In the genomic region with DNA sequence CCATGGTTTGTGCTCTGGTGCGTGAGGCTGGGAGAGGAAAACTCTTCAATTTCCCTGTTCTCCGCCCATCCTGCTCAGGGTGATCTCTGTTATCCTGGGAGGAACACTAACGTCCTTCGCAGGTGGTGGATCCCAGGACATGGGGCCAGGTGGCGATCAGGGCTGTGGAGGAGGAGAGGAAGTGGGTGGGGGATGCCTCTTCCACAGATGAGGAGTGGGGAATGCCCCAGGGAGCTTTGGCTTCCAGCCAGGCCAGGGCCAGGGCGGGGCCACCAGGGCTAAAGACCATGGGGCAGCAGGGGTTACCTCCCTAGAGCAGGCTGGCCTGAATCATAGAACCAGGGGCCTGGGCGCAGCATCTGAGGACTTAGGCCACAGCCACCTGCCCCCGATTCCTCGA, we compare ENCODE assay signal across 21 cellular contexts. TPM values are rescaled to one million over a fixed set of nuclear protein-coding genes. Genes with fewer than 3 reads are reported as not detected.
"Had no signal": no experiment of that assay in that cellular context is flagged by ENCODE, and none has a peak within 500 bp of the region (broad histone marks: within the 10 kb centered on the region; RNA-seq: fewer than 3 reads in every experiment).

No MANE protein-coding gene starts in this region.

- H3K36me3 Mint-ChIP-seq: activated naive CD8-positive, alpha-beta T cell treated with anti-CD3 and anti-CD28 coated beads, Interleukin-2, amount 10 ng/mL, durations not matched to agents 7 days and 5 days; brain; naive thymus-derived CD8-positive, alpha-beta T cell; stimulated activated naive B cell treated with anti-CD40 and anti-IgM and Interleukin-4, amounts not matched to agents 10 μg/mL and 1 μg/mL and 100 μg/mL, for 72 hours had no signal

- H3K27ac Mint-ChIP-seq: activated naive CD8-positive, alpha-beta T cell treated with anti-CD3 and anti-CD28 coated beads, Interleukin-2, amount 10 ng/mL, durations not matched to agents 7 days and 5 days; brain; stimulated activated naive B cell treated with anti-CD40 and anti-IgM and Interleukin-4, amounts not matched to agents 10 μg/mL and 1 μg/mL and 100 μg/mL, for 72 hours had no signal

- ATAC-seq: gastrocnemius medialis; naive thymus-derived CD8-positive, alpha-beta T cell; stimulated activated naive B cell treated with anti-CD40 and anti-IgM and Interleukin-4, amounts not matched to agents 10 μg/mL and 1 μg/mL and 100 μg/mL, for 72 hours had no signal

- H3K4me3 Mint-ChIP-seq: activated naive CD8-positive, alpha-beta T cell treated with anti-CD3 and anti-CD28 coated beads, Interleukin-2, amount 10 ng/mL, durations not matched to agents 7 days and 5 days; brain; central memory CD8-positive, alpha-beta T cell; naive thymus-derived CD8-positive, alpha-beta T cell; stimulated activated naive B cell treated with anti-CD40 and anti-IgM and Interleukin-4, amounts not matched to agents 10 μg/mL and 1 μg/mL and 100 μg/mL, for 72 hours had no signal

- H3K9me3 ChIP-seq: gastrocnemius medialis, heart right ventricle, tibial artery, uterus had no signal

- DNase-seq: activated naive CD4-positive, alpha-beta T cell; activated naive CD8-positive, alpha-beta T cell treated with anti-CD3 and anti-CD28 coated beads, Interleukin-2, amount 10 ng/mL, durations not matched to agents 7 days and 5 days; activated T-cell treated with anti-CD3 and anti-CD28 coated beads for 4 hours; effector CD4-positive, alpha-beta T cell; gastrocnemius medialis; heart right ventricle; naive thymus-derived CD8-positive, alpha-beta T cell; posterior cingulate gyrus; retina; stimulated activated CD4-positive, alpha-beta T cell treated with anti-CD3 and anti-CD28 coated beads, Interleukin-15, amount 100 ng/mL, for 24 hours; stimulated activated CD4-positive, alpha-beta T cell treated with anti-CD3 and anti-CD28 coated beads, Interleukin-4, amount 100 ng/mL, for 1 hour; stimulated activated naive B cell treated with anti-CD40 and anti-IgM and Interleukin-4, amounts not matched to agents 10 μg/mL and 1 μg/mL and 100 μg/mL, for 72 hours; tibial artery; uterus had no signal

- H3K27me3 ChIP-seq: uterus had no signal

- H3K36me3 ChIP-seq: gastrocnemius medialis, heart right ventricle, tibial artery, uterus had no signal

- H3K9me3 Mint-ChIP-seq: activated naive CD8-positive, alpha-beta T cell treated with anti-CD3 and anti-CD28 coated beads, Interleukin-2, amount 10 ng/mL, durations not matched to agents 7 days and 5 days; central memory CD8-positive, alpha-beta T cell; naive thymus-derived CD8-positive, alpha-beta T cell; stimulated activated naive B cell treated with anti-CD40 and anti-IgM and Interleukin-4, amounts not matched to agents 10 μg/mL and 1 μg/mL and 100 μg/mL, for 72 hours had no signal

- H3K4me1 ChIP-seq: gastrocnemius medialis, tibial artery, uterus had no signal

- H3K27ac ChIP-seq: coronary artery, gastrocnemius medialis, heart right ventricle, tibial artery, uterus had no signal

- H3K4me1 Mint-ChIP-seq: activated naive CD8-positive, alpha-beta T cell treated with anti-CD3 and anti-CD28 coated beads, Interleukin-2, amount 10 ng/mL, durations not matched to agents 7 days and 5 days; central memory CD8-positive, alpha-beta T cell; stimulated activated naive B cell treated with anti-CD40 and anti-IgM and Interleukin-4, amounts not matched to agents 10 μg/mL and 1 μg/mL and 100 μg/mL, for 72 hours had no signal

- H3K4me3 ChIP-seq: coronary artery, gastrocnemius medialis, heart right ventricle, tibial artery, uterus had no signal

RNA-seq across cellular contexts. Expression of gene KRT75, which starts 3.3 kb away (rescaled TPM):
- total RNA-seq: activated naive CD8-positive, alpha-beta T cell treated with anti-CD3 and anti-CD28 coated beads, Interleukin-2, amount 10 ng/mL, durations not matched to agents 7 days and 5 days; gastrocnemius medialis; heart right ventricle; left lobe of liver; mucosa of gallbladder; naive thymus-derived CD8-positive, alpha-beta T cell; skeletal muscle tissue; T-helper 2 cell treated with Interferon-gamma antibody and Interleukin-4, amounts not matched to agents 100 ng/mL and 5 ng/mL, for 36 hours; uterus had no signal
- polyA plus RNA-seq: heart right ventricle; naive thymus-derived CD8-positive, alpha-beta T cell had no signal

RNA-seq across cellular contexts. Expression of gene KRT6B, which starts 14.4 kb away (rescaled TPM):
- total RNA-seq: activated naive CD8-positive, alpha-beta T cell treated with anti-CD3 and anti-CD28 coated beads, Interleukin-2, amount 10 ng/mL, durations not matched to agents 7 days and 5 days; gastrocnemius medialis; heart right ventricle; left lobe of liver; mucosa of gallbladder; naive thymus-derived CD8-positive, alpha-beta T cell; skeletal muscle tissue; T-helper 2 cell treated with Interferon-gamma antibody and Interleukin-4, amounts not matched to agents 100 ng/mL and 5 ng/mL, for 36 hours; uterus had no signal
- polyA plus RNA-seq: naive thymus-derived CD8-positive, alpha-beta T cell had no signal

RNA-seq across cellular contexts. Expression of gene KRT82, which starts 31.4 kb away (rescaled TPM):
- total RNA-seq: activated naive CD8-positive, alpha-beta T cell treated with anti-CD3 and anti-CD28 coated beads, Interleukin-2, amount 10 ng/mL, durations not matched to agents 7 days and 5 days; gastrocnemius medialis; heart right ventricle; left lobe of liver; mucosa of gallbladder; naive thymus-derived CD8-positive, alpha-beta T cell; skeletal muscle tissue; T-helper 2 cell treated with Interferon-gamma antibody and Interleukin-4, amounts not matched to agents 100 ng/mL and 5 ng/mL, for 36 hours; uterus had no signal
- polyA plus RNA-seq: heart right ventricle; naive thymus-derived CD8-positive, alpha-beta T cell had no signal

RNA-seq across cellular contexts. Expression of gene KRT6C, which starts 36.1 kb away (rescaled TPM):
- total RNA-seq: activated naive CD8-positive, alpha-beta T cell treated with anti-CD3 and anti-CD28 coated beads, Interleukin-2, amount 10 ng/mL, durations not matched to agents 7 days and 5 days; gastrocnemius medialis; heart right ventricle; left lobe of liver; mucosa of gallbladder; naive thymus-derived CD8-positive, alpha-beta T cell; skeletal muscle tissue; T-helper 2 cell treated with Interferon-gamma antibody and Interleukin-4, amounts not matched to agents 100 ng/mL and 5 ng/mL, for 36 hours had no signal
- polyA plus RNA-seq: naive thymus-derived CD8-positive, alpha-beta T cell had no signal

RNA-seq across cellular contexts. Expression of gene KRT84, which starts 52.1 kb away (rescaled TPM):
- total RNA-seq: activated naive CD8-positive, alpha-beta T cell treated with anti-CD3 and anti-CD28 coated beads, Interleukin-2, amount 10 ng/mL, durations not matched to agents 7 days and 5 days; gastrocnemius medialis; heart right ventricle; left lobe of liver; mucosa of gallbladder; naive thymus-derived CD8-positive, alpha-beta T cell; skeletal muscle tissue; T-helper 2 cell treated with Interferon-gamma antibody and Interleukin-4, amounts not matched to agents 100 ng/mL and 5 ng/mL, for 36 hours had no signal
- polyA plus RNA-seq: heart right ventricle; naive thymus-derived CD8-positive, alpha-beta T cell had no signal
